ENCODE assay signal across 10 cellular contexts in genomic region chr10:130108934-130109604, GRCh38. TPM values are rescaled to one million over a fixed set of nuclear protein-coding genes. Genes with fewer than 3 reads are reported as not detected.
DNase-seq lines count a peak whose midpoint lies in the region; ATAC-seq and TF ChIP-seq lines count a peak whose summit lies in the region.
"Had no signal": no experiment of that assay in that cellular context is flagged by ENCODE, and none has a peak within 500 bp of the region (broad histone marks: within the 10 kb centered on the region; RNA-seq: fewer than 3 reads in every experiment).

No MANE protein-coding gene starts in this region.

- intact Hi-C loops in psoas muscle (cut with DNase I), result loop anchor here in 1 of 2 donors (5.0 kb wide), 1 partner anchor 137 kb away; no protein-coding TSS in a partner anchor

- H3K27ac ChIP-seq in duodenal mucosa (ENCODE audit: low read depth, low read length) (no peak overlapping the region), psoas muscle (no peak overlapping the region)

- H3K9ac ChIP-seq in ES-I3 (ENCODE audit: low read depth, low read length) (peak overlapping the region; percentile 95; the same call in 1 of the 2 replicates), NT2/D1 (ENCODE audit: insufficient read length, low read depth) (peak overlapping the region; percentile 72), duodenal mucosa (ENCODE audit: low read depth in 1 of 2, low read length in 2 of 2) (peak overlapping the region in 1 of 2 donors; percentile 91)

- H3K27me3 ChIP-seq in NT2/D1 (ENCODE audit: insufficient read depth, insufficient read length), result no peaks in the 10 kb centered on the region
- no peaks in the 10 kb centered on the region for H3K27me3 ChIP-seq in duodenal mucosa (ENCODE audit: control insufficient read depth in 1 of 2, insufficient read depth in 2 of 2, low read length in 2 of 2)
- no peaks in the 10 kb centered on the region for H3K27me3 ChIP-seq in psoas muscle (ENCODE audit: insufficient read depth in 3 of 3, low read length in 2 of 3)
- H3K27me3 ChIP-seq: adrenal gland, neutrophil had no signal

- TF ChIP-seq CTCF in psoas muscle (IDR thresholded peaks at IDR 0.05), result no peak

- ATAC-seq in psoas muscle (no peak), HG03457 (IDR thresholded peaks at IDR 0.05; ENCODE audit: unreplicated experiment) (no peak), GM18907 (IDR thresholded peaks at IDR 0.05; ENCODE audit: unreplicated experiment) (no peak)

- H3K36me3 ChIP-seq in ES-I3 (ENCODE audit: insufficient read depth, low read length), result no peaks in the 10 kb centered on the region
- H3K36me3 ChIP-seq in NT2/D1 (ENCODE audit: insufficient read depth, insufficient read length, low read length), result peaks cover 11% of the 10 kb centered on the region
- no peaks in the 10 kb centered on the region for H3K36me3 ChIP-seq in duodenal mucosa (ENCODE audit: control insufficient read depth in 1 of 2, insufficient read depth in 2 of 2, low read length in 2 of 2)
- H3K36me3 ChIP-seq in psoas muscle (ENCODE audit: insufficient read depth in 1 of 2, low read depth in 1 of 2), result peaks cover 0 to 9% of the 10 kb centered on the region in 2 donors
- H3K36me3 ChIP-seq: adrenal gland, neutrophil had no signal

- H3K4me1 ChIP-seq in ES-I3 (ENCODE audit: insufficient read depth, low read length) (peaks cover 3% of the 10 kb centered on the region; the same call in 1 of the 2 replicates), NT2/D1 (ENCODE audit: insufficient read depth, insufficient read length) (peaks cover 4% of the 10 kb centered on the region), duodenal mucosa (ENCODE audit: control insufficient read depth in 1 of 2, insufficient read depth in 2 of 2, low read length in 2 of 2) (peaks cover 12 to 23% of the 10 kb centered on the region in 2 donors), psoas muscle (peaks cover 24% of the 10 kb centered on the region)

- no peak for DNase-seq in NT2/D1 (ENCODE audit: low read depth, low spot score)
- no peak for DNase-seq in psoas muscle
- DNase-seq in activated CD8-positive, alpha-beta memory T cell treated with anti-CD3 and anti-CD28 coated beads, Interleukin-2, amount 50 U/mL, for 4 hours, result no peak
- no peak for DNase-seq in Kasumi-1 (lab: John Stamatoyannopoulos, UW)

- H3K4me3 ChIP-seq in NT2/D1 (ENCODE audit: insufficient read length, low read depth) (peak overlapping the region; percentile 5), duodenal mucosa (ENCODE audit: low read depth in 1 of 2, low read length in 2 of 2) (peak overlapping the region; percentile 96 to 99), psoas muscle (peak overlapping the region; percentile 74)

- WGBS in psoas muscle, 3 donors, result 50 to 56% (median 50%) methylated on average over 6 of the region's 6 CpGs

- H3K9me3 ChIP-seq in ES-I3 (ENCODE audit: control insufficient read depth, insufficient read depth, low read length) (no peaks in the 10 kb centered on the region), NT2/D1 (ENCODE audit: insufficient read depth, low read length) (no peaks in the 10 kb centered on the region), duodenal mucosa (ENCODE audit: control insufficient read depth in 1 of 2, low read length in 2 of 2) (no peaks in the 10 kb centered on the region), psoas muscle (no peaks in the 10 kb centered on the region)
- H3K9me3 ChIP-seq: adrenal gland, neutrophil had no signal

RNA-seq across cellular contexts. Expression of gene C10orf143, which starts 1.6 kb away (rescaled TPM):
- total RNA-seq in psoas muscle, result 1 to 10 TPM; 4.1 to 5.1 (median 4.9) TPM
- 1 to 10 TPM; 3.3 to 4.9 (median 4.1) TPM for polyA plus RNA-seq in psoas muscle

RNA-seq across cellular contexts. Expression of gene GLRX3, which starts 27.1 kb away (rescaled TPM):
- 10 to 100 TPM; 53.9 to 76.9 (median 56.3) TPM for total RNA-seq in psoas muscle
- polyA plus RNA-seq in psoas muscle, result 100 to 1,000 TPM in 2 of 3 donors, 10 to 100 TPM in 1; 97.4 to 249 (median 188) TPM

Comparison
In these comparisons a context has a peak if more than half of its experiments do, and no peak if none do; other contexts are left out.
1. H3K4me3 ChIP-seq: peak in every context shown above with its lines; median percentile 98 in duodenal mucosa; 74 in psoas muscle; 5 in NT2/D1.